ENCODE assay signal across 9 cellular contexts in the genomic region with DNA sequence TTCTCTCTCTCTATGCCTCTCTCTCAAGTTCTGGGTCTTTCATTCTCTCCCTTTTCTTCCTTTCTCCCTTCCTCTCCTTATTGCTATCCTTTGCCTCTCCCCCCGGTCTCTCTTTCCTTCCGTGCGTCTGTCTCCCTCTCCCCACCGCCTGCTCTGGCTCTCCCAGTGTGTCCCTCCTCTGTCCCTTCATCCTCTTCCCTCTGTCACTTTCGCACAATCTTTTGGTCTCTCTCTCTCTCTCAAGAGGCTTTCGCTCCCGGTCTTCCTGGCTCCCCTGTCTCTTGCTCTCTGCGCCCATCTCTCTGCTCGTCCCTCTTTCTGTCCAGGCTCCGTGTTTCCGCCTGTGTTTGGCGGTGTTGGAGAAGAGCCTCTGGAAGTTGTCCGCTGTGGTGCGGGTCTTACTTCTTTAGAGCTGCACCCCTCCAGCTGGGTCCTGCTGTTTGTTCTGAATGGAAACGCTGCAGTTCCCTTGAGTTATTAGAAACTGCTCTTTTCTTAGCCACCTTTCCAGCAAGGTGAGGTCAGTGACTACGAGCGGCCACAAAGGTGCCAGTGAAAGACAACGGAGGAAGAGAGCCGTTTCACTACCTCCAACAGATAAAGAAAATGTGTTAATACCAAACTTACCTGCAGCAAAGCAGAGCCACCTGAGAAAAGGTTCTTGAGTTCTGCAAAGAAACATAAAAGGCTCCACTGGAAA. TPM values are rescaled to one million over a fixed set of nuclear protein-coding genes. Genes with fewer than 3 reads are reported as not detected.
DNase-seq lines count a peak whose midpoint lies in the region; ATAC-seq, FAIRE-seq and TF ChIP-seq lines count a peak whose summit lies in the region.
"Had no signal": no experiment of that assay in that cellular context is flagged by ENCODE, and none has a peak within 500 bp of the region (broad histone marks: within the 10 kb centered on the region; RNA-seq: fewer than 3 reads in every experiment).

No MANE protein-coding gene starts in this region.

- H3K4me3 ChIP-seq in body of pancreas, result peak overlapping the region in 1 of 2 donors; percentile 19
- H3K4me3 ChIP-seq in testis, result peak overlapping the region; percentile 48 to 59

- peak; percentile 19 for ATAC-seq in body of pancreas

- H3K27ac ChIP-seq in body of pancreas (peak overlapping the region in 3 of 4 donors; percentile 34 to 65 (median 49)), testis (peak overlapping the region; percentile 27 to 37)

- DNase-seq in DMS53 (lab: John Stamatoyannopoulos, UW) (peak; percentile 50), DMS53 treated with DMSO at 0.1 percent for 48 hours (lab: John Stamatoyannopoulos, UW; ENCODE audit: unreplicated experiment) (no peak), body of pancreas (peak in 1 of 4 donors; percentile 6), kidney glomerular epithelial cell (lab: John Stamatoyannopoulos, UW) (peak; percentile 26), testis (peak; percentile 28), SW480 (ENCODE audit: low spot score) (no peak), frontal cortex (ENCODE audit: low spot score in 2 of 2) (no peak), cerebellar nuclear complex (lab: John Stamatoyannopoulos, UW) (no peak)
- DNase-seq: NCI-H2029 had no signal

- WGBS in body of pancreas, 2 donors, result 11 to 20% methylated on average over 19 of the region's 19 CpGs
- WGBS in testis, 2 donors, result 16 to 29% methylated on average over 19 of the region's 19 CpGs

- H3K27me3 ChIP-seq in body of pancreas, result no peaks in the 10 kb centered on the region
- no peaks in the 10 kb centered on the region for H3K27me3 ChIP-seq in testis

- TF ChIP-seq CTCF in body of pancreas (IDR thresholded peaks at IDR 0.05) (no peak), testis (IDR thresholded peaks at IDR 0.05) (no peak)

- H3K9me3 ChIP-seq in body of pancreas (no peaks in the 10 kb centered on the region), testis (no peaks in the 10 kb centered on the region)

- no peak for FAIRE-seq in frontal cortex (lab: Jason Lieb, UNC)

- H3K4me1 ChIP-seq in body of pancreas (peaks cover 14% of the 10 kb centered on the region), testis (peaks cover 2% of the 10 kb centered on the region)

- TF ChIP-seq POLR2A in body of pancreas (IDR thresholded peaks at IDR 0.05) (no peak), testis (IDR thresholded peaks at IDR 0.05) (no peak)

- H3K36me3 ChIP-seq in body of pancreas (replicated peaks in 1 of 2; ENCODE audit: insufficient read depth in 1 of 2, low read depth in 2 of 2), result no peaks in the 10 kb centered on the region
- H3K36me3 ChIP-seq in testis (ENCODE audit: low read depth, missing control alignments), result no peaks in the 10 kb centered on the region

- intact Hi-C loops in body of pancreas (cut with DNase I), result no loop called here
- intact Hi-C loops in testis (cut with DNase I; ENCODE audit: low total_unique reads), result no loop called here

RNA-seq across cellular contexts. Expression of a gene that starts 1.1 kb away (rescaled TPM):
- 1 to 10 TPM in 1 of 2 donors, under 1 TPM in 1; 0.99 to 1.3 TPM for total RNA-seq in body of pancreas
- 10 to 100 TPM in 1 of 2 donors, 1 to 10 TPM in 1; 9.1 to 13.0 TPM for total RNA-seq in testis
- polyA plus RNA-seq in testis (ENCODE audit: insufficient read depth, low read depth, low replicate concordance), result 7.5 TPM
- total RNA-seq in frontal cortex, result 8.2 TPM

Comparison
In these comparisons a context has a peak if more than half of its experiments do, and no peak if none do; other contexts are left out.
1. DNase-seq: peak in DMS53 (single experiment), kidney glomerular epithelial cell (single experiment) and testis (single experiment); none in DMS53 treated with DMSO at 0.1 percent for 48 hours (single experiment), SW480 (single experiment), frontal cortex (0 of 2) and cerebellar nuclear complex (0 of 2).